Comparison of ENCODE assay signal across 8 cellular contexts in genomic region chr14:58638231-58639205, GRCh38. TPM values are rescaled to one million over a fixed set of nuclear protein-coding genes. Genes with fewer than 3 reads are reported as not detected.
DNase-seq lines count a peak whose midpoint lies in the region; ATAC-seq, FAIRE-seq and TF ChIP-seq lines count a peak whose summit lies in the region.

No MANE protein-coding gene starts in this region.

- no peak for TF ChIP-seq POLR2A in H54 (IDR thresholded peaks at IDR 0.05; ENCODE audit: low read depth, low read length)

- no peak overlapping the region for H3K27ac ChIP-seq in HL-60 (replicated peaks)

- no peak for FAIRE-seq in H54 (lab: Jason Lieb, UNC)

- H3K4me3 Mint-ChIP-seq in activated CD8-positive, alpha-beta memory T cell treated with anti-CD3 and anti-CD28 coated beads, Interleukin-2, amount 10 ng/mL, durations not matched to agents 7 days and 5 days: peak overlapping the region; percentile 42
- peak overlapping the region; percentile 91 for H3K4me3 Mint-ChIP-seq in neural crest cell

- H3K4me3 ChIP-seq in HL-60 (replicated peaks; ENCODE audit: insufficient read depth, low read length) (peak overlapping the region; percentile 32), fibroblast of the aortic adventitia (ENCODE audit: low read depth, low read length) (peak overlapping the region; percentile 86)

- peaks cover 76% of the 10 kb centered on the region for H3K27me3 Mint-ChIP-seq in activated CD8-positive, alpha-beta memory T cell treated with anti-CD3 and anti-CD28 coated beads, Interleukin-2, amount 10 ng/mL, durations not matched to agents 7 days and 5 days
- H3K27me3 Mint-ChIP-seq in neural crest cell (ENCODE audit: low read depth): peaks cover 52% of the 10 kb centered on the region

- no peak for TF ChIP-seq CTCF in HL-60 (IDR thresholded peaks at IDR 0.05; ENCODE audit: insufficient read depth, low read length)
- peak; percentile 20 for TF ChIP-seq CTCF in fibroblast of the aortic adventitia (IDR thresholded peaks at IDR 0.05; ENCODE audit: insufficient read depth, low read length)
- TF ChIP-seq CTCF in neural crest cell (conservative IDR thresholded peaks at IDR 0.05): peak; percentile 24

- DNase-seq in ELR (ENCODE audit: low read depth): peak; percentile 33
- no peak for DNase-seq in HL-60 (ENCODE audit: low read depth in 1 of 2, low spot score in 1 of 2)
- no peak for DNase-seq in activated CD8-positive, alpha-beta memory T cell treated with anti-CD3 and anti-CD28 coated beads, Interleukin-2, amount 10 ng/mL, durations not matched to agents 7 days and 5 days
- DNase-seq in fibroblast of the aortic adventitia (ENCODE audit: low read depth): peak; percentile 44
- DNase-seq in neural crest cell (ENCODE audit: low read depth, low spot score): peak; percentile 26
- no peak for DNase-seq in NCI-H187 treated with DMSO at 0.1 percent for 48 hours (lab: John Stamatoyannopoulos, UW)
- DNase-seq in H54 (ENCODE audit: insufficient read length, low spot score): no peak

- CTCF ChIA-PET in activated CD8-positive, alpha-beta memory T cell treated with anti-CD3 and anti-CD28 coated beads, Interleukin-2, amount 10 ng/mL, durations not matched to agents 7 days and 5 days (lab: Charles Lee): interaction anchor here (0.6 to 1.0 kb wide), 3 partner anchors 42 to 791 kb away, joined by 3 read pairs; no protein-coding TSS in a partner anchor

- H3K27ac Mint-ChIP-seq in activated CD8-positive, alpha-beta memory T cell treated with anti-CD3 and anti-CD28 coated beads, Interleukin-2, amount 10 ng/mL, durations not matched to agents 7 days and 5 days: no peak overlapping the region
- H3K27ac Mint-ChIP-seq in neural crest cell (ENCODE audit: unreplicated experiment): no peak overlapping the region

- H3K4me1 Mint-ChIP-seq in activated CD8-positive, alpha-beta memory T cell treated with anti-CD3 and anti-CD28 coated beads, Interleukin-2, amount 10 ng/mL, durations not matched to agents 7 days and 5 days: peaks cover 13% of the 10 kb centered on the region
- H3K4me1 Mint-ChIP-seq in neural crest cell: peaks cover 49% of the 10 kb centered on the region

- H3K36me3 Mint-ChIP-seq in activated CD8-positive, alpha-beta memory T cell treated with anti-CD3 and anti-CD28 coated beads, Interleukin-2, amount 10 ng/mL, durations not matched to agents 7 days and 5 days: no peaks in the 10 kb centered on the region
- H3K36me3 Mint-ChIP-seq in neural crest cell (ENCODE audit: low read depth): no peaks in the 10 kb centered on the region

- peak; percentile 25 for ATAC-seq in GM21381 (IDR thresholded peaks at IDR 0.05; ENCODE audit: unreplicated experiment)
- peak; percentile 52 for ATAC-seq in activated CD8-positive, alpha-beta memory T cell treated with anti-CD3 and anti-CD28 coated beads, Interleukin-2, amount 10 ng/mL, durations not matched to agents 7 days and 5 days

- H3K27me3 ChIP-seq in HL-60 (ENCODE audit: insufficient read depth, poor library complexity, severe bottlenecking): peaks cover 27% of the 10 kb centered on the region

- H3K9me3 Mint-ChIP-seq in activated CD8-positive, alpha-beta memory T cell treated with anti-CD3 and anti-CD28 coated beads, Interleukin-2, amount 10 ng/mL, durations not matched to agents 7 days and 5 days (ENCODE audit: low read depth): no peaks in the 10 kb centered on the region
- H3K9me3 Mint-ChIP-seq in neural crest cell: no peaks in the 10 kb centered on the region

RNA-seq across cellular contexts. Expression of gene DACT1, which starts 0.8 kb away (rescaled TPM):
- total RNA-seq in activated CD8-positive, alpha-beta memory T cell treated with anti-CD3 and anti-CD28 coated beads, Interleukin-2, amount 10 ng/mL, durations not matched to agents 7 days and 5 days: under 1 TPM in 1 of 2 experiments, not detected in 1; 0.21 TPM
- 13.6 and 23.0 TPM in 2 replicates for total RNA-seq in fibroblast of the aortic adventitia (ENCODE audit: low replicate concordance)
- total RNA-seq in neural crest cell: 4.9 and 5.2 TPM in 2 replicates

Comparison
In these comparisons a context has a peak if more than half of its experiments do, and no peak if none do; other contexts are left out.
1. DNase-seq: peak in ELR (single experiment), fibroblast of the aortic adventitia (single experiment) and neural crest cell (single experiment); none in HL-60 (0 of 2), activated CD8-positive, alpha-beta memory T cell treated with anti-CD3 and anti-CD28 coated beads, Interleukin-2, amount 10 ng/mL, durations not matched to agents 7 days and 5 days (single experiment), NCI-H187 treated with DMSO at 0.1 percent for 48 hours (single experiment) and H54 (single experiment).